Comparison of ENCODE assay signal across 8 cellular contexts in the genomic region with DNA sequence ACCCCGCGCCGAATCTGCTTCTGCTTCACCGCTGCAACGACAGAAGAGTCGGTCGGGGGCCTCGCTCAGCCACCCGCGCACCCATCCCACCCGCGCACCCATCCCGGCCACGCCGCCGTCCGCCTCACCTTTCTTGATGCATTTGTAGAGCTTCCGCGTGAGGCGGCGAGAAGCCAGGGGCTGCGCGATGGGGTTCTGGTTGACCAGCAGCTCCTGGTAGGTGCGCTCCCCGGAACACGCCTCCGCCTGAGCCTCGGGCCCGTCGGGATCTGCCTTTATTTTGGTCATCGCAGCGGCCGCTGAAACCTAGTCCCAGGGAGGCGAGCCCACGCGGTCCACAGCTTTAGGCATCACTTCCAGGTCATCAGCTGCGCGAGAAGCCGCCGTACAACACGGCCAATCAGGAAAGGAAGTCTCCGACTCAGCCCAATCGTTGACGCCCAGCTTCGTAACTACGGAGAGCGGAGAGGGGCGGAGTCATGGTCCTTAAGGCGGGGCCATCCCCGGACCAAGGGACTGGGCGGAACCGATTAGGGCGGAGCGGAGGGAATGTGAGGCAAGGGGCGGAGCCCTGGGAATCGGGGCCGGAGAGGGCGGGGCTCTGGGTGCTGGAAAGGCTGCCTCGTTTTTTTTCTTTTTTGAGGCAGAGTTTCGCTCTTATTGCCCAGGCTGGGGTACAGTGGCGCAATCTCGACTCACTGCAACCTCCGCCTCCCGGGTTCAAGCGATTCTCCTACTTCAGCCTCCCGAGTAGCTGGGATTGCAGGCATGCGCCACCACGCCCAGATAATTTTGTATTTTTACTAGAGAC. TPM values are rescaled to one million over a fixed set of nuclear protein-coding genes. Genes with fewer than 3 reads are reported as not detected.
DNase-seq lines count a peak whose midpoint lies in the region; FAIRE-seq and TF ChIP-seq lines count a peak whose summit lies in the region.

A gene (minus strand): TSS at position 356 of the 811 bp plus-strand sequence. CDS start 68 bp downstream, at position 288.

- peak within 1 kb of the TSS; percentile 83 for H3K18ac ChIP-seq in neuronal stem cell (ENCODE audit: low read length)

- no peak within 1 kb of the TSS for H3K27ac ChIP-seq in neuronal stem cell (replicated peaks; ENCODE audit: low read length)

- H2AFZ ChIP-seq in neuronal stem cell (ENCODE audit: low read length): peak within 1 kb of the TSS; percentile 87

- H3K4ac ChIP-seq in neuronal stem cell (ENCODE audit: low read length): no peak within 1 kb of the TSS

- DNase-seq in GF-D8 (lab: John Stamatoyannopoulos, UW) (peak; percentile 93), HEK293T (ENCODE audit: extremely low spot score) (peak; percentile 99), MV-4-11 (lab: John Stamatoyannopoulos, UW) (peak; percentile 99), SK-MEL-5 (ENCODE audit: low read depth, low spot score) (peak; percentile 98), frontal cortex (ENCODE audit: low spot score in 2 of 2) (peak; percentile 95 to 99), neuronal stem cell (ENCODE audit: low spot score) (peak; percentile 98)
- peak; percentile 99 for DNase-seq in activated naive CD4-positive, alpha-beta T cell treated with Interleukin-2 at 50 U/mL for 16 hours

- in situ Hi-C loops in SK-MEL-5 (cut with HindIII; ENCODE audit: low pct_unique_long_range_greater_than_20kb, low sequenced_read_pairs): no loop called here

- H2BK120ac ChIP-seq in neuronal stem cell (ENCODE audit: low read depth, low read length): peak within 1 kb of the TSS; percentile 81

- no peak within 1 kb of the TSS for H3K14ac ChIP-seq in neuronal stem cell (ENCODE audit: low read length)

- peak within 1 kb of the TSS; percentile 48 for H3K23ac ChIP-seq in neuronal stem cell (ENCODE audit: low read depth, low read length, poor library complexity)

- peak; percentile 97 for FAIRE-seq in frontal cortex (lab: Jason Lieb, UNC)

- CTCF ChIA-PET in HEK293T (lab: Yijun Ruan, JAX): interaction anchor here (1.0 to 6.9 kb wide), 3 partner anchors 9 to 78 kb away, joined by 3 to 30 read pairs (median 4); no protein-coding TSS in a partner anchor

- peaks cover 0 to 3% of the 10 kb centered on the region in 2 donors for H3K4me1 ChIP-seq in neuronal stem cell (ENCODE audit: control insufficient read depth in 2 of 2, insufficient read depth in 1 of 2, low read depth in 1 of 2, low read length in 2 of 2)

- H2BK12ac ChIP-seq in neuronal stem cell (ENCODE audit: low read length): no peak within 1 kb of the TSS

- H3K4me2 ChIP-seq in neuronal stem cell (ENCODE audit: insufficient read depth, low read length, poor library complexity, severe bottlenecking): peak within 1 kb of the TSS; percentile 48

- H2AK5ac ChIP-seq in neuronal stem cell (ENCODE audit: low read depth, low read length): peak within 1 kb of the TSS; percentile 83

- POLR2A ChIA-PET in HEK293T (lab: Yijun Ruan, JAX): interaction anchor here (0.7 to 2.4 kb wide), 15 partner anchors 10 to 78 kb away, joined by 3 to 13 read pairs (median 5); a partner anchor contains a TSS

- H3K79me1 ChIP-seq in neuronal stem cell (ENCODE audit: low read depth, low read length): peaks cover 3% of the 10 kb centered on the region

- H3K36me3 ChIP-seq in neuronal stem cell (replicated peaks in 1 of 2; ENCODE audit: control insufficient read depth in 2 of 2, insufficient read depth in 2 of 2, low read length in 2 of 2): peaks cover 31 to 39% of the 10 kb centered on the region in 2 donors

- H3K27me3 ChIP-seq in neuronal stem cell (ENCODE audit: control insufficient read depth in 3 of 3, insufficient read depth in 3 of 3, low read depth in 1 of 3, low read length in 3 of 3): no peaks in the 10 kb centered on the region

- TF ChIP-seq CTCF in subcutaneous adipose tissue (IDR thresholded peaks at IDR 0.05; ENCODE audit: low read depth): no peak

- WGBS in neuronal stem cell (ENCODE audit: extremely low coverage in 2 of 2, insufficient read length in 2 of 2, insufficient replicate concordance in 1 of 2), 2 donors: no CpG with 5 or more reads among the region's 68 CpGs

- H4K8ac ChIP-seq in neuronal stem cell (ENCODE audit: low read depth, low read length): peak within 1 kb of the TSS; percentile 72

- H3K9me3 ChIP-seq in neuronal stem cell (replicated peaks in 1 of 2; ENCODE audit: control insufficient read depth in 2 of 2, insufficient read depth in 1 of 2, low read depth in 1 of 2, low read length in 2 of 2): no peaks in the 10 kb centered on the region

- peak within 1 kb of the TSS; percentile 89 for H4K91ac ChIP-seq in neuronal stem cell (ENCODE audit: low read depth, low read length, poor library complexity)

- peak within 1 kb of the TSS; percentile 40 for H2BK15ac ChIP-seq in neuronal stem cell (ENCODE audit: low read length)

- H2BK5ac ChIP-seq in neuronal stem cell (ENCODE audit: low read length): no peak within 1 kb of the TSS

- peak within 1 kb of the TSS; percentile 93 for H3K9ac ChIP-seq in neuronal stem cell (ENCODE audit: low read depth, low read length, poor library complexity)

- peak within 1 kb of the TSS; percentile 75 to 96 for H3K4me3 ChIP-seq in neuronal stem cell (ENCODE audit: low read length in 2 of 2)

TF ChIP-seq in HEK293T, 16 proteins besides CTCF, POLR2A, EP300 and RAD21:
- TF ChIP-seq LEF1 (IDR thresholded peaks at IDR 0.05; ENCODE audit: borderline replicate concordance): no peak
- no peak for TF ChIP-seq BHLHE40 (IDR thresholded peaks at IDR 0.05; ENCODE audit: borderline replicate concordance)
- TF ChIP-seq CTBP1 (IDR thresholded peaks at IDR 0.05; ENCODE audit: borderline replicate concordance): no peak
- TF ChIP-seq SUZ12 (IDR thresholded peaks at IDR 0.05): no peak
- peak; percentile 87; the same call in 1 of the 2 replicates for TF ChIP-seq ZNF384 (IDR thresholded peaks at IDR 0.05)
- TF ChIP-seq ARNT (IDR thresholded peaks at IDR 0.05): no peak
- TF ChIP-seq ELF4 (IDR thresholded peaks at IDR 0.05): no peak; the same call in 1 of the 2 replicates
- peak; percentile 83 for TF ChIP-seq L3MBTL2 (conservative IDR thresholded peaks at IDR 0.05)

RNA-seq across cellular contexts. Expression of the gene that starts here (rescaled TPM):
- total RNA-seq in SK-MEL-5 (2014; rRNA removed; shearing (Covaris generic)): 253 and 272 TPM in 2 replicates
- 266 and 402 TPM in 2 replicates for polyA plus RNA-seq in SK-MEL-5 (2015; cell fraction: cytosol; rRNA removed)
- polyA plus RNA-seq in SK-MEL-5 (2015; cell fraction: nucleus; rRNA removed): 35.5 and 54.8 TPM in 2 replicates
- total RNA-seq in frontal cortex (75.8 TPM), subcutaneous adipose tissue (100 to 1,000 TPM; 104 to 161 (median 138) TPM)
- polyA plus RNA-seq in neuronal stem cell (2013, experiment 1 of 2): 177 TPM
- polyA plus RNA-seq in neuronal stem cell (2013, experiment 2 of 2): 166 TPM
